In genomic region chr1:198650506-198650905, GRCh38 we compare ENCODE assay signal across 17 cellular contexts. TPM values are rescaled to one million over a fixed set of nuclear protein-coding genes. Genes with fewer than 3 reads are reported as not detected.
DNase-seq lines count a peak whose midpoint lies in the region; ATAC-seq lines count a peak whose summit lies in the region.
"Had no signal": no experiment of that assay in that cellular context is flagged by ENCODE, and none has a peak within 500 bp of the region (broad histone marks: within the 10 kb centered on the region; RNA-seq: fewer than 3 reads in every experiment).

No MANE protein-coding gene starts in this region.

- peak overlapping the region; percentile 88 for H3K27ac Mint-ChIP-seq in activated CD4-positive, alpha-beta T cell treated with anti-CD3 and anti-CD28 coated beads, Interleukin-2, amount 10 ng/mL, durations not matched to agents 24 days and 14 days
- peak overlapping the region; percentile 91 to 94 for H3K27ac Mint-ChIP-seq in activated naive CD4-positive, alpha-beta T cell treated with anti-CD3 and anti-CD28 coated beads, Interleukin-2, amount 50 U/mL, for 72 hours
- H3K27ac Mint-ChIP-seq in natural killer cell treated with Interleukin-12 subunit alpha and Interleukin-12 subunit beta and Interleukin-15 and Interleukin-18, amount 100 ng/mL, for 72 hours = peak overlapping the region; percentile 87 to 90
- H3K27ac Mint-ChIP-seq: H9, WTC11 had no signal

- no peak for ATAC-seq in activated naive CD4-positive, alpha-beta T cell treated with anti-CD3 and anti-CD28 coated beads, Interleukin-2, amount 50 U/mL, for 72 hours
- no peak for ATAC-seq in natural killer cell treated with Interleukin-12 subunit alpha and Interleukin-12 subunit beta and Interleukin-15 and Interleukin-18, amount 100 ng/mL, for 72 hours
- ATAC-seq in Right ventricle myocardium inferior = no peak
- ATAC-seq: upper lobe of right lung, WTC11 had no signal

- H2AFZ ChIP-seq in Karpas-422 (ENCODE audit: low read length) = no peak overlapping the region

- peak overlapping the region; percentile 81 for H3K4me3 Mint-ChIP-seq in activated CD4-positive, alpha-beta T cell treated with anti-CD3 and anti-CD28 coated beads, Interleukin-2, amount 10 ng/mL, durations not matched to agents 24 days and 14 days
- peak overlapping the region; percentile 85 for H3K4me3 Mint-ChIP-seq in natural killer cell treated with Interleukin-12 subunit alpha and Interleukin-12 subunit beta and Interleukin-15 and Interleukin-18, amount 100 ng/mL, for 72 hours
- H3K4me3 Mint-ChIP-seq: H9, neural crest cell, WTC11 had no signal

- no peaks in the 10 kb centered on the region for H3K27me3 Mint-ChIP-seq in activated CD4-positive, alpha-beta T cell treated with anti-CD3 and anti-CD28 coated beads, Interleukin-2, amount 10 ng/mL, durations not matched to agents 24 days and 14 days
- no peaks in the 10 kb centered on the region for H3K27me3 Mint-ChIP-seq in natural killer cell treated with Interleukin-12 subunit alpha and Interleukin-12 subunit beta and Interleukin-15 and Interleukin-18, amount 100 ng/mL, for 72 hours

- H3K36me3 ChIP-seq in Karpas-422 (ENCODE audit: insufficient read depth, low read length) = peaks cover 56% of the 10 kb centered on the region
- H3K36me3 ChIP-seq: upper lobe of right lung had no signal

- H3K9ac ChIP-seq in Karpas-422 (ENCODE audit: low read length) = peak overlapping the region; percentile 63

- H3K4me1 ChIP-seq in Karpas-422 (ENCODE audit: low read length) = peaks cover 98% of the 10 kb centered on the region

- H3K79me2 ChIP-seq in Karpas-422 (ENCODE audit: low read length) = peaks cover 82% of the 10 kb centered on the region

- no peaks in the 10 kb centered on the region for H3K9me2 ChIP-seq in Karpas-422 (replicated peaks; ENCODE audit: insufficient read depth, low read length)

- intact Hi-C loops in activated CD4-positive, alpha-beta T cell treated with anti-CD3 and anti-CD28 coated beads, Interleukin-2, amount 10 ng/mL, durations not matched to agents 24 days and 14 days (cut with micrococcal nuclease) = loop anchor here (1.0 kb wide), 1 partner anchor 9 kb away; no protein-coding TSS in a partner anchor
- intact Hi-C loops in Right ventricle myocardium inferior (cut with DNase I) = no loop called here

- no peaks in the 10 kb centered on the region for H4K20me1 ChIP-seq in Karpas-422 (ENCODE audit: insufficient read depth, low read depth, low read length)

- peaks cover 57% of the 10 kb centered on the region for H3K4me1 Mint-ChIP-seq in activated CD4-positive, alpha-beta T cell treated with anti-CD3 and anti-CD28 coated beads, Interleukin-2, amount 10 ng/mL, durations not matched to agents 24 days and 14 days
- H3K4me1 Mint-ChIP-seq in natural killer cell treated with Interleukin-12 subunit alpha and Interleukin-12 subunit beta and Interleukin-15 and Interleukin-18, amount 100 ng/mL, for 72 hours (ENCODE audit: low read depth in 2 of 2) = peaks cover 44 to 67% of the 10 kb centered on the region in 2 donors
- H3K4me1 Mint-ChIP-seq: neural crest cell had no signal

- no peaks in the 10 kb centered on the region for H3K27me3 ChIP-seq in Karpas-422 (ENCODE audit: low read length)
- H3K27me3 ChIP-seq: upper lobe of right lung had no signal

- peaks cover 5% of the 10 kb centered on the region for H3K9me3 Mint-ChIP-seq in activated CD4-positive, alpha-beta T cell treated with anti-CD3 and anti-CD28 coated beads, Interleukin-2, amount 10 ng/mL, durations not matched to agents 24 days and 14 days
- H3K9me3 Mint-ChIP-seq in activated naive CD4-positive, alpha-beta T cell treated with anti-CD3 and anti-CD28 coated beads, Interleukin-2, amount 50 U/mL, for 72 hours = no peaks in the 10 kb centered on the region
- H3K9me3 Mint-ChIP-seq in natural killer cell treated with Interleukin-12 subunit alpha and Interleukin-12 subunit beta and Interleukin-15 and Interleukin-18, amount 100 ng/mL, for 72 hours = peaks cover 8% of the 10 kb centered on the region
- H3K9me3 Mint-ChIP-seq: WTC11 had no signal

- DNase-seq in activated CD4-positive, alpha-beta T cell treated with anti-CD3 and anti-CD28 coated beads, Interleukin-2, amount 10 ng/mL, durations not matched to agents 24 days and 14 days = peak; percentile 55
- DNase-seq in activated CD4-positive, alpha-beta T cell treated with anti-CD3 and anti-CD28 coated beads for 48 hours = no peak
- DNase-seq in Karpas-422 (peak; percentile 68), Right ventricle myocardium inferior (ENCODE audit: missing footprints) (no peak), midbrain (lab: John Stamatoyannopoulos, UW) (no peak), NK-92 (lab: John Stamatoyannopoulos, UW; ENCODE audit: unreplicated experiment) (no peak)
- DNase-seq in activated naive CD4-positive, alpha-beta T cell treated with anti-CD3 and anti-CD28 coated beads, Interleukin-2, amount 50 U/mL, for 72 hours (ENCODE audit: low spot score in 2 of 2) = no peak
- DNase-seq in natural killer cell treated with Interleukin-12 subunit alpha and Interleukin-12 subunit beta and Interleukin-15 and Interleukin-18, amount 100 ng/mL, for 72 hours (ENCODE audit: low spot score) = no peak
- DNase-seq: aorta, C1 segment of cervical spinal cord, cerebellar nuclear complex, DND-41, H9, NCI-H1436 treated with DMSO at 0.1 percent for 48 hours, upper lobe of right lung had no signal

- 0 out of 2 replicates have a peak, but pooled peaks cover 2% of the 10 kb centered on the region for H3K9me3 ChIP-seq in Karpas-422 (ENCODE audit: low read length)
- H3K9me3 ChIP-seq: upper lobe of right lung had no signal

- peak overlapping the region; percentile 86 for H3K4me2 ChIP-seq in Karpas-422 (ENCODE audit: low read depth, low read length, poor library complexity, severe bottlenecking)

- peak overlapping the region; percentile 99 for H3K27ac ChIP-seq in Karpas-422 (ENCODE audit: low read length)
- H3K27ac ChIP-seq: upper lobe of right lung had no signal

- H3K4me3 ChIP-seq in Karpas-422 (ENCODE audit: low read length) = peak overlapping the region; percentile 19
- H3K4me3 ChIP-seq: upper lobe of right lung had no signal

- peaks cover 50% of the 10 kb centered on the region for H3K36me3 Mint-ChIP-seq in activated CD4-positive, alpha-beta T cell treated with anti-CD3 and anti-CD28 coated beads, Interleukin-2, amount 10 ng/mL, durations not matched to agents 24 days and 14 days (ENCODE audit: low read depth)
- H3K36me3 Mint-ChIP-seq in activated naive CD4-positive, alpha-beta T cell treated with anti-CD3 and anti-CD28 coated beads, Interleukin-2, amount 50 U/mL, for 72 hours = peaks cover 23 to 62% of the 10 kb centered on the region in 2 donors
- peaks cover 40% of the 10 kb centered on the region for H3K36me3 Mint-ChIP-seq in natural killer cell treated with Interleukin-12 subunit alpha and Interleukin-12 subunit beta and Interleukin-15 and Interleukin-18, amount 100 ng/mL, for 72 hours
- H3K36me3 Mint-ChIP-seq: WTC11 had no signal

RNA-seq across cellular contexts. Expression of gene PTPRC, which starts 11.7 kb away (rescaled TPM):
- 436 and 438 TPM in 2 replicates for total RNA-seq in activated CD4-positive, alpha-beta T cell treated with anti-CD3 and anti-CD28 coated beads, Interleukin-2, amount 10 ng/mL, durations not matched to agents 24 days and 14 days
- total RNA-seq in Karpas-422 (2014; rRNA removed; shearing (Covaris generic); ENCODE audit: low replicate concordance) = 367 and 812 TPM in 2 replicates
- total RNA-seq in activated naive CD4-positive, alpha-beta T cell treated with anti-CD3 and anti-CD28 coated beads, Interleukin-2, amount 50 U/mL, for 72 hours = 100 to 1,000 TPM; 433 to 644 TPM
- 100 to 1,000 TPM; 334 to 761 TPM for total RNA-seq in natural killer cell treated with Interleukin-12 subunit alpha and Interleukin-12 subunit beta and Interleukin-15 and Interleukin-18, amount 100 ng/mL, for 72 hours
- total RNA-seq in Right ventricle myocardium inferior = 9.7 TPM
- total RNA-seq: H9, neural crest cell had no signal

Comparison
In these comparisons a context has a peak if more than half of its experiments do, and no peak if none do; other contexts are left out.
1. DNase-seq: peak in activated CD4-positive, alpha-beta T cell treated with anti-CD3 and anti-CD28 coated beads, Interleukin-2, amount 10 ng/mL, durations not matched to agents 24 days and 14 days (single experiment) and Karpas-422 (single experiment); none in activated CD4-positive, alpha-beta T cell treated with anti-CD3 and anti-CD28 coated beads for 48 hours (single experiment), activated naive CD4-positive, alpha-beta T cell treated with anti-CD3 and anti-CD28 coated beads, Interleukin-2, amount 50 U/mL, for 72 hours (0 of 2), natural killer cell treated with Interleukin-12 subunit alpha and Interleukin-12 subunit beta and Interleukin-15 and Interleukin-18, amount 100 ng/mL, for 72 hours (single experiment), Right ventricle myocardium inferior (single experiment), midbrain (single experiment) and NK-92 (single experiment).
2. RNA of gene PTPRC, which starts 11.7 kb away (total RNA-seq): 367 to 812 TPM in Karpas-422, 334 to 761 TPM in natural killer cell treated with Interleukin-12 subunit alpha and Interleukin-12 subunit beta and Interleukin-15 and Interleukin-18, amount 100 ng/mL, for 72 hours, 433 to 644 TPM in activated naive CD4-positive, alpha-beta T cell treated with anti-CD3 and anti-CD28 coated beads, Interleukin-2, amount 50 U/mL, for 72 hours and 436 to 438 TPM in activated CD4-positive, alpha-beta T cell treated with anti-CD3 and anti-CD28 coated beads, Interleukin-2, amount 10 ng/mL, durations not matched to agents 24 days and 14 days; 9.7 TPM in Right ventricle myocardium inferior (single experiment); every median in the first group is over 10 times any median in the second.
3. Peak in every context shown above with its lines, with median percentiles within 50 percentile points of each other: H3K27ac Mint-ChIP-seq.